7 cellular contexts compared by ENCODE assay signal in the genomic region with DNA sequence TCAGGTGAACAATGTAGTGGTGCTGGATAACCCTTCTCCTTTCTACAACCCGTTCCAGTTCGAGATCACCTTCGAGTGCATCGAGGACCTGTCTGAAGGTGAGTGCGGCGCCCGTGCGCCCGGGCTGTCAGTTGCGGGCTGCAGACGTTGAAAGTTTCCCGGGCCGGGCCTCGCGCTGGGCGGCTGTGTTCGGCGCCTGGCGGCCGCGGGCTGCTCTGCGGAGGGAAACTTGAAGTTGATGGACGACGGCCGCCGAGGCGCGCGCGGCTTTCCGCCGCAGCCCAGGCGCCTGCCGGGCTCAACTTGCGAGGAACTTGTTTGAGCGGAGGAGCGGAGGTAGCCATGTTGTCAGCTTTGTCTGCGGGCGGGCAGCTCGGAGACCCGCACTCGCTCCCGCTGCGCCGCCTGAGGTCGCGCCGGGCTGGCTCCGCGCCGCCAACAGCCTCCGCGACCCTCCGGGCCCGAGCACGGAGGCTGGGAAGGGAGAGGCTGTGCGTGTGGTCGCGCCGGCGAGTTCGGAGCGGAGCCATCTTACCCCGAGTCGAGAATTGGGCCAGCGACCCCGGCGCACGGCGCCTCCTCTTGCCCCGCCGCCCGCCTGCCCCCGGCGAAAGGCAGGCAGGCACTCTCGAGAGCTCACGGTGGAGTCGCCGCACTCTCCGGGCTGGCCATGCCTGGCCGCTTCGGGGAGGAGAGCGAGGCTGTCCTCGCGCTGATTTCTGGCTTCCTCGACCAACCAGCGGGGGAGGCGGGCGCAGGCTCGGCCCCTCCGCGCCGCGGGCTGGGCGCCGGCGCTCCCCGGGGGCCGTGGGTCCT. TPM values are rescaled to one million over a fixed set of nuclear protein-coding genes. Genes with fewer than 3 reads are reported as not detected.
DNase-seq lines count a peak whose midpoint lies in the region; ATAC-seq and TF ChIP-seq lines count a peak whose summit lies in the region.

No MANE protein-coding gene starts in this region.

- no peaks in the 10 kb centered on the region for H3K27me3 ChIP-seq in left lung

- no peaks in the 10 kb centered on the region for H3K9me3 ChIP-seq in left lung

- peaks cover 0 to 2% of the 10 kb centered on the region in 2 donors for H3K36me3 ChIP-seq in left lung

- intact Hi-C loops in left lung (cut with DNase I), result no loop called here

- DNase-seq in NCI-H1092 treated with DMSO at 0.1 percent for 48 hours (lab: John Stamatoyannopoulos, UW) (peak; percentile 54), coronary artery (ENCODE audit: low spot score) (peak; percentile 84), left lung (peak; percentile 67 to 92)
- peak; percentile 48 to 61 for DNase-seq in activated CD4-positive, alpha-beta T cell treated with anti-CD3 and anti-CD28 coated beads for 4 hours
- peak; percentile 56 for DNase-seq in stimulated activated CD4-positive, alpha-beta T cell treated with anti-CD3 and anti-CD28 coated beads, Interleukin-4, amount 100 ng/mL, for 1 hour

- peak overlapping the region; percentile 97 for H3K4me3 ChIP-seq in coronary artery
- H3K4me3 ChIP-seq in left lung, result peak overlapping the region; percentile 87 to 90

- TF ChIP-seq CTCF in coronary artery (IDR thresholded peaks at IDR 0.05) (no peak), left lung (IDR thresholded peaks at IDR 0.05) (peak in 1 of 2 donors; percentile 4)

- ATAC-seq in GM18499 (IDR thresholded peaks at IDR 0.05; ENCODE audit: insufficient read depth, unreplicated experiment) (peak; percentile 19), HG02623 (IDR thresholded peaks at IDR 0.05; ENCODE audit: unreplicated experiment) (peak; percentile 37), left lung (peak; percentile 69)

- peak overlapping the region; percentile 97 for H3K27ac ChIP-seq in coronary artery
- peak overlapping the region; percentile 93 to 95 for H3K27ac ChIP-seq in left lung

- peaks cover 12 to 47% of the 10 kb centered on the region in 2 donors for H3K4me1 ChIP-seq in left lung

RNA-seq across cellular contexts. Expression of gene ASF1A, which starts 0.7 kb away (rescaled TPM):
- total RNA-seq in left lung, result 10 to 100 TPM; 22.9 to 27.1 TPM

RNA-seq across cellular contexts. Expression of gene MCM9, which starts 40.3 kb away (rescaled TPM):
- 10 to 100 TPM; 16.0 to 20.3 TPM for total RNA-seq in left lung

Comparison
In these comparisons a context has a peak if more than half of its experiments do, and no peak if none do; other contexts are left out.
1. Peak in every context shown above with its lines: DNase-seq, ATAC-seq, H3K4me3 ChIP-seq and H3K27ac ChIP-seq.
2. ATAC-seq: peak in every context shown above with its lines; median percentile 69 in left lung; 37 in HG02623; 19 in GM18499.